8 cellular contexts compared by ENCODE assay signal in the genomic region with DNA sequence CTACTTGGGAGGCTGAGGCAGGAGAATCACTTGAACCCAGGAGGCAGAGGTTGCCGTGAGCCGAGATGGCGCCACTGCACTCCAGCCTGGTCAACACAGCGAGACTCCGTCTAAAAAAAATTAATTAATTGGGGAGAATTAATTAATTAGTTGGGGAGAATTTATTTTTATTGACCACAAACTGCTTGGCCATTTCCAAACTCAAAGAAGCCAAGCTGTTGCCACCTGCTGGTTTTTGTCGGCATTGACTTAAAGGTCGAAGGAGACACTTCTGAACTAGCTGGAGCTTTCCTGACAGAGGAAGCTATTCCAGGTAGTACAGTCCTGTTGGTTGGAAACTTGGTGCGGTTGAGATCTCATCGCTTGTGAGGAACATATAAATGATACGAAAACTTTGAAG. TPM values are rescaled to one million over a fixed set of nuclear protein-coding genes. Genes with fewer than 3 reads are reported as not detected.
DNase-seq lines count a peak whose midpoint lies in the region; ATAC-seq, FAIRE-seq and TF ChIP-seq lines count a peak whose summit lies in the region.
"Had no signal": no experiment of that assay in that cellular context is flagged by ENCODE, and none has a peak within 500 bp of the region (broad histone marks: within the 10 kb centered on the region; RNA-seq: fewer than 3 reads in every experiment).

No MANE protein-coding gene starts in this region.

- H3K4me3 Mint-ChIP-seq in activated CD8-positive, alpha-beta T cell treated with anti-CD3 and anti-CD28 coated beads, Interleukin-2, amount 10 ng/mL, durations not matched to agents 7 days and 5 days = no peak overlapping the region
- H3K4me3 Mint-ChIP-seq: activated B cell treated with CpG ODN at 0.5 μM for 24 hours had no signal

- H3K79me2 ChIP-seq in HepG2 (ENCODE audit: insufficient read depth, low read length) = no peaks in the 10 kb centered on the region

- DNase-seq in COR-L47 (lab: John Stamatoyannopoulos, UW) = peak; percentile 29
- DNase-seq in Kasumi-1 (lab: John Stamatoyannopoulos, UW) = peak; percentile 23 to 34
- peak; percentile 38 for DNase-seq in activated CD8-positive, alpha-beta T cell treated with anti-CD3 and anti-CD28 coated beads, Interleukin-2, amount 10 ng/mL, durations not matched to agents 7 days and 5 days
- peak; percentile 47 for DNase-seq in HepG2 (ENCODE audit: low spot score)
- no peak for DNase-seq in gastrocnemius medialis
- DNase-seq: activated B cell treated with CpG ODN at 0.5 μM for 24 hours had no signal

- H3K27ac Mint-ChIP-seq in activated CD8-positive, alpha-beta T cell treated with anti-CD3 and anti-CD28 coated beads, Interleukin-2, amount 10 ng/mL, durations not matched to agents 7 days and 5 days = no peak overlapping the region
- H3K27ac Mint-ChIP-seq: activated B cell treated with CpG ODN at 0.5 μM for 24 hours had no signal

- TF ChIP-seq POLR2A in GM18505 (IDR thresholded peaks at IDR 0.05; ENCODE audit: borderline replicate concordance, extremely low read depth, insufficient read depth, insufficient read length) (no peak), HepG2 (IDR thresholded peaks at IDR 0.05; ENCODE audit: insufficient read depth in 1 of 2, low read depth in 2 of 2, low read length in 2 of 2) (no peak), gastrocnemius medialis (IDR thresholded peaks at IDR 0.05) (no peak)

- peak; percentile 53 for ATAC-seq in GM18505 (IDR thresholded peaks at IDR 0.05; ENCODE audit: unreplicated experiment)
- ATAC-seq in activated CD8-positive, alpha-beta T cell treated with anti-CD3 and anti-CD28 coated beads, Interleukin-2, amount 10 ng/mL, durations not matched to agents 7 days and 5 days = no peak
- peak; percentile 87 for ATAC-seq in HepG2
- no peak for ATAC-seq in gastrocnemius medialis
- ATAC-seq in HG03039 (IDR thresholded peaks at IDR 0.05; ENCODE audit: unreplicated experiment) = no peak

- WGBS in HepG2 (ENCODE audit: low lambda C conversion rate) = 7% methylated on average over 10 of the region's 10 CpGs

- CTCF ChIA-PET in activated CD8-positive, alpha-beta T cell treated with anti-CD3 and anti-CD28 coated beads, Interleukin-2, amount 10 ng/mL, durations not matched to agents 7 days and 5 days (lab: Charles Lee) = interaction anchor here (0.7 to 2.1 kb wide), 6 partner anchors 9 to 374 kb away, joined by 3 to 9 read pairs (median 3); a partner anchor contains a TSS
- CTCF ChIA-PET in HepG2 (lab: Yijun Ruan, JAX; ENCODE audit: low intra/inter-chr PET ratio, low total read pairs) = interaction anchor here (1.3 to 1.6 kb wide), 2 partner anchors 89 to 94 kb away, joined by 3 to 26 read pairs; no protein-coding TSS in a partner anchor

- in situ Hi-C loops in HepG2 (cut with HindIII; ENCODE audit: extremely low pct_ligation_motif_present, low pct_unique_long_range_greater_than_20kb) = loop anchor here (5.0 to 25.0 kb wide), 2 partner anchors 88 to 448 kb away; a partner anchor contains a TSS
- in situ Hi-C loops in gastrocnemius medialis (cut with MboI; ENCODE audit: low sequenced_read_pairs in 4 of 4) = no loop called here

- H3K36me3 ChIP-seq in HepG2 (replicated peaks in 1 of 2; ENCODE audit: control insufficient read depth in 1 of 2, insufficient read depth in 2 of 2, low read length in 2 of 2) (no peaks in the 10 kb centered on the region), gastrocnemius medialis (no peaks in the 10 kb centered on the region)

- H3K4me1 ChIP-seq in HepG2 (ENCODE audit: insufficient read depth, low read length) = no peaks in the 10 kb centered on the region
- H3K4me1 ChIP-seq in gastrocnemius medialis = no peaks in the 10 kb centered on the region

- BruUV-seq in HepG2 (replicated peaks; lab: Mats Ljungman, UMichigan) = no TSS peak

- TF ChIP-seq CTCF in HepG2 (CRISPR knock-in tag; IDR thresholded peaks at IDR 0.05) = peak; percentile 67
- TF ChIP-seq CTCF in gastrocnemius medialis (IDR thresholded peaks at IDR 0.05 in 4 of 5, conservative IDR thresholded peaks at IDR 0.05 in 1 of 5) = no peak

- intact Hi-C loops in HepG2 (cut with micrococcal nuclease; ENCODE audit: unreplicated experiment) (loop anchor here (1.0 kb wide), 1 partner anchor 89 kb away; no protein-coding TSS in a partner anchor), gastrocnemius medialis (cut with DNase I; ENCODE audit: low total_unique reads) (no loop called here)

- no peaks in the 10 kb centered on the region for H3K4me1 Mint-ChIP-seq in activated CD8-positive, alpha-beta T cell treated with anti-CD3 and anti-CD28 coated beads, Interleukin-2, amount 10 ng/mL, durations not matched to agents 7 days and 5 days (ENCODE audit: low read depth)
- H3K4me1 Mint-ChIP-seq: activated B cell treated with CpG ODN at 0.5 μM for 24 hours had no signal

- POLR2A ChIA-PET in activated CD8-positive, alpha-beta T cell treated with anti-CD3 and anti-CD28 coated beads, Interleukin-2, amount 10 ng/mL, durations not matched to agents 7 days and 5 days (lab: Charles Lee) = no interaction called here
- POLR2A ChIA-PET in HepG2 (lab: Yijun Ruan, JAX) = no interaction called here

- FAIRE-seq in HepG2 (lab: Jason Lieb, UNC) = peak; percentile 21

- H3K4me3 ChIP-seq in HepG2 (replicated peaks in 1 of 3; ENCODE audit: insufficient read depth in 1 of 3, low read depth in 2 of 3, low read length in 3 of 3) = no peak overlapping the region
- no peak overlapping the region for H3K4me3 ChIP-seq in gastrocnemius medialis

- no peak for TF ChIP-seq RAD21 in HepG2 (CRISPR knock-in tag; IDR thresholded peaks at IDR 0.05)

- H3K27ac ChIP-seq in HepG2 (ENCODE audit: extremely low read length, insufficient read depth, low read length) (no peak overlapping the region), gastrocnemius medialis (no peak overlapping the region)

- no peak overlapping the region for H3K4me2 ChIP-seq in HepG2 (ENCODE audit: low read depth, low read length)

- H3K27me3 ChIP-seq in HepG2 (ENCODE audit: control insufficient read depth in 1 of 2, insufficient read depth in 2 of 2, low read length in 2 of 2) (no peaks in the 10 kb centered on the region; a peak in 2 of 5 replicates), gastrocnemius medialis (no peaks in the 10 kb centered on the region)

- H4K20me1 ChIP-seq in HepG2 (ENCODE audit: insufficient read depth, low read length) = no peaks in the 10 kb centered on the region

- no peaks in the 10 kb centered on the region for H3K27me3 Mint-ChIP-seq in activated CD8-positive, alpha-beta T cell treated with anti-CD3 and anti-CD28 coated beads, Interleukin-2, amount 10 ng/mL, durations not matched to agents 7 days and 5 days (ENCODE audit: low read depth)
- H3K27me3 Mint-ChIP-seq: activated B cell treated with CpG ODN at 0.5 μM for 24 hours had no signal

- no peaks in the 10 kb centered on the region for H3K36me3 Mint-ChIP-seq in activated CD8-positive, alpha-beta T cell treated with anti-CD3 and anti-CD28 coated beads, Interleukin-2, amount 10 ng/mL, durations not matched to agents 7 days and 5 days (ENCODE audit: low read depth)

- no peaks in the 10 kb centered on the region for H3K9me3 Mint-ChIP-seq in activated CD8-positive, alpha-beta T cell treated with anti-CD3 and anti-CD28 coated beads, Interleukin-2, amount 10 ng/mL, durations not matched to agents 7 days and 5 days (ENCODE audit: insufficient read depth)
- H3K9me3 Mint-ChIP-seq: activated B cell treated with CpG ODN at 0.5 μM for 24 hours had no signal

- no peak overlapping the region for H3K9ac ChIP-seq in HepG2 (ENCODE audit: insufficient read depth, low read depth, low read length)

- H3K9me3 ChIP-seq in HepG2 (ENCODE audit: low read length) (no peaks in the 10 kb centered on the region), gastrocnemius medialis (no peaks in the 10 kb centered on the region)

- no peak for TF ChIP-seq EP300 in HepG2 (IDR thresholded peaks at IDR 0.05; ENCODE audit: low read depth in 2 of 2, low read length in 2 of 2)
- TF ChIP-seq EP300 in HepG2 (CRISPR knock-in tag; IDR thresholded peaks at IDR 0.05; ENCODE audit: borderline replicate concordance) = no peak

- H2AFZ ChIP-seq in HepG2 (ENCODE audit: low read length) = no peak overlapping the region

RNA-seq across cellular contexts. Expression of a gene that starts 13.1 kb away (rescaled TPM):
- not detected for total RNA-seq in activated CD8-positive, alpha-beta T cell treated with anti-CD3 and anti-CD28 coated beads, Interleukin-2, amount 10 ng/mL, durations not matched to agents 7 days and 5 days
- total RNA-seq in HepG2 (2016; rRNA removed; fragmentation: Illumina TruSeq; extraction: Trizol) (not detected in 2 replicates), gastrocnemius medialis (10 to 100 TPM in 1 of 4 donors, 1 to 10 TPM in 3; 1.1 to 31.5 (median 3.5) TPM)
- not detected in 2 replicates for total RNA-seq in HepG2 (2016; cell fraction: cytosol; rRNA removed; fragmentation: Illumina TruSeq; extraction: Trizol; ENCODE audit: low read depth)
- not detected in 2 replicates for total RNA-seq in HepG2 (2016; cell fraction: insoluble cytoplasmic fraction; rRNA removed; fragmentation: Illumina TruSeq; extraction: Trizol)
- not detected in 2 replicates for total RNA-seq in HepG2 (2016; cell fraction: membrane; rRNA removed; fragmentation: Illumina TruSeq; extraction: Trizol)
- not detected in 2 replicates for total RNA-seq in HepG2 (2016; cell fraction: nucleus; rRNA removed; fragmentation: Illumina TruSeq; extraction: Trizol)
- polyA plus RNA-seq in HepG2 (2011; rRNA removed) = not detected in 2 replicates
- polyA plus RNA-seq in HepG2 (2011; cell fraction: cytosol; rRNA removed) = not detected in 2 replicates
- not detected in 2 replicates for polyA plus RNA-seq in HepG2 (2011; cell fraction: nucleus; rRNA removed)
- not detected in 2 replicates for polyA plus RNA-seq in HepG2 (2012)
- not detected in 2 replicates for polyA plus RNA-seq in HepG2 (2016; cell fraction: cytosol; fragmentation: Illumina TruSeq; extraction: Trizol; ENCODE audit: low read depth)
- polyA plus RNA-seq in HepG2 (2016; cell fraction: insoluble cytoplasmic fraction; fragmentation: Illumina TruSeq; extraction: Trizol; ENCODE audit: low read depth) = not detected in 2 replicates
- polyA plus RNA-seq in HepG2 (2016; cell fraction: membrane; fragmentation: Illumina TruSeq; extraction: Trizol; ENCODE audit: low read depth) = not detected in 2 replicates
- polyA plus RNA-seq in HepG2 (2016; cell fraction: nucleus; fragmentation: Illumina TruSeq; extraction: Trizol; ENCODE audit: insufficient read depth, low read depth) = not detected in 2 replicates
- polyA minus RNA-seq in HepG2 (2011; rRNA and poly(A)+ RNA removed; ENCODE audit: low replicate concordance) = not detected in 2 replicates
- not detected in 2 replicates for polyA minus RNA-seq in HepG2 (2011; cell fraction: cytosol; rRNA and poly(A)+ RNA removed)
- polyA minus RNA-seq in HepG2 (2011; cell fraction: nucleus; rRNA and poly(A)+ RNA removed) = not detected in 2 replicates
- total RNA-seq: activated B cell treated with CpG ODN at 0.5 μM for 24 hours had no signal

RNA-seq across cellular contexts. Expression of a gene that starts 28.2 kb away (rescaled TPM):
- total RNA-seq in activated CD8-positive, alpha-beta T cell treated with anti-CD3 and anti-CD28 coated beads, Interleukin-2, amount 10 ng/mL, durations not matched to agents 7 days and 5 days = not detected
- total RNA-seq in HepG2 (2016; rRNA removed; fragmentation: Illumina TruSeq; extraction: Trizol) (not detected in 2 replicates), gastrocnemius medialis (under 1 TPM in 1 of 4 donors, not detected in 3; 0.20 TPM)
- total RNA-seq in HepG2 (2016; cell fraction: cytosol; rRNA removed; fragmentation: Illumina TruSeq; extraction: Trizol; ENCODE audit: low read depth) = not detected in 2 replicates
- not detected in 2 replicates for total RNA-seq in HepG2 (2016; cell fraction: insoluble cytoplasmic fraction; rRNA removed; fragmentation: Illumina TruSeq; extraction: Trizol)
- not detected in 2 replicates for total RNA-seq in HepG2 (2016; cell fraction: membrane; rRNA removed; fragmentation: Illumina TruSeq; extraction: Trizol)
- total RNA-seq in HepG2 (2016; cell fraction: nucleus; rRNA removed; fragmentation: Illumina TruSeq; extraction: Trizol) = not detected in 2 replicates
- 0.07 TPM in 1 of 2 replicates, not detected in the other for polyA plus RNA-seq in HepG2 (2011; rRNA removed)
- polyA plus RNA-seq in HepG2 (2011; cell fraction: cytosol; rRNA removed) = not detected in 2 replicates
- not detected in 2 replicates for polyA plus RNA-seq in HepG2 (2011; cell fraction: nucleus; rRNA removed)
- polyA plus RNA-seq in HepG2 (2012) = not detected in 2 replicates
- not detected in 2 replicates for polyA plus RNA-seq in HepG2 (2016; cell fraction: cytosol; fragmentation: Illumina TruSeq; extraction: Trizol; ENCODE audit: low read depth)
- polyA plus RNA-seq in HepG2 (2016; cell fraction: insoluble cytoplasmic fraction; fragmentation: Illumina TruSeq; extraction: Trizol; ENCODE audit: low read depth) = not detected in 2 replicates
- polyA plus RNA-seq in HepG2 (2016; cell fraction: membrane; fragmentation: Illumina TruSeq; extraction: Trizol; ENCODE audit: low read depth) = not detected in 2 replicates
- polyA plus RNA-seq in HepG2 (2016; cell fraction: nucleus; fragmentation: Illumina TruSeq; extraction: Trizol; ENCODE audit: insufficient read depth, low read depth) = not detected in 2 replicates
- 0.19 TPM in 1 of 2 replicates, not detected in the other for polyA minus RNA-seq in HepG2 (2011; rRNA and poly(A)+ RNA removed; ENCODE audit: low replicate concordance)
- polyA minus RNA-seq in HepG2 (2011; cell fraction: cytosol; rRNA and poly(A)+ RNA removed) = not detected in 2 replicates
- polyA minus RNA-seq in HepG2 (2011; cell fraction: nucleus; rRNA and poly(A)+ RNA removed) = not detected in 2 replicates
- total RNA-seq: activated B cell treated with CpG ODN at 0.5 μM for 24 hours had no signal

Comparison
In these comparisons a context has a peak if more than half of its experiments do, and no peak if none do; other contexts are left out.
1. DNase-seq: peak in COR-L47 (single experiment), Kasumi-1 (2 of 2), activated CD8-positive, alpha-beta T cell treated with anti-CD3 and anti-CD28 coated beads, Interleukin-2, amount 10 ng/mL, durations not matched to agents 7 days and 5 days (single experiment) and HepG2 (single experiment); none in gastrocnemius medialis (0 of 2).
2. ATAC-seq: peak in GM18505 (single experiment) and HepG2 (single experiment); none in activated CD8-positive, alpha-beta T cell treated with anti-CD3 and anti-CD28 coated beads, Interleukin-2, amount 10 ng/mL, durations not matched to agents 7 days and 5 days (single experiment), gastrocnemius medialis (0 of 2) and HG03039 (single experiment).